20 cellular contexts compared by ENCODE assay signal in genomic region chr15:85558747-85559327, GRCh38.
DNase-seq lines count a peak whose midpoint lies in the region; ATAC-seq lines count a peak whose summit lies in the region.
"Had no signal": no experiment of that assay in that cellular context is flagged by ENCODE, and none has a peak within 500 bp of the region (broad histone marks: within the 10 kb centered on the region; RNA-seq: fewer than 3 reads in every experiment).

No MANE protein-coding gene starts in this region.

- peak; percentile 35 for DNase-seq in activated naive CD4-positive, alpha-beta T cell treated with anti-CD3 and anti-CD28 coated beads for 36 hours
- DNase-seq in activated naive CD4-positive, alpha-beta T cell (lab: John Stamatoyannopoulos, UW) = no peak
- DNase-seq in activated T-helper 1 cell treated with anti-CD3 and anti-CD28 coated beads, Interleukin-12 subunit alpha, Interleukin-12 subunit beta, Interleukin-2, Interleukin-4 antibody, amounts not matched to agents 30 ng/mL and 10 ng/mL and 1 ng/mL, durations not matched to agents 14 hours and 24 hours and 36 hours (ENCODE audit: low spot score) = no peak
- no peak for DNase-seq in left ventricle myocardium superior
- DNase-seq: ACHN; C1 segment of cervical spinal cord; head of caudate nucleus; IMR-90; NCI-H2107; NCI-H524 treated with DMSO at 0.1 percent for 48 hours; pancreas; right lobe of liver; RPMI8226; stimulated activated CD4-positive, alpha-beta T cell treated with anti-CD3 and anti-CD28 coated beads, Interleukin-15, amount 100 ng/mL, for 24 hours; testis had no signal

- peaks cover 52% of the 10 kb centered on the region for H3K4me1 Mint-ChIP-seq in activated naive CD4-positive, alpha-beta T cell treated with anti-CD3 and anti-CD28 coated beads for 36 hours (ENCODE audit: low read depth)
- H3K4me1 Mint-ChIP-seq in activated T-helper 1 cell treated with anti-CD3 and anti-CD28 coated beads, Interleukin-12 subunit alpha, Interleukin-12 subunit beta, Interleukin-2, Interleukin-4 antibody, amounts not matched to agents 30 ng/mL and 10 ng/mL and 1 ng/mL, durations not matched to agents 14 hours and 24 hours and 36 hours (ENCODE audit: low read depth) = peaks cover 58% of the 10 kb centered on the region
- H3K4me1 Mint-ChIP-seq in stimulated activated naive CD8-positive, alpha-beta T cell treated with anti-CD3 and anti-CD28 coated beads, Interleukin-15, Interleukin-2, amounts not matched to agents 100 ng/mL and 50 ng/mL, for 24 hours (ENCODE audit: low read depth) = peaks cover 64% of the 10 kb centered on the region

- H3K9me3 Mint-ChIP-seq in activated naive CD4-positive, alpha-beta T cell treated with anti-CD3 and anti-CD28 coated beads for 36 hours = no peaks in the 10 kb centered on the region
- no peaks in the 10 kb centered on the region for H3K9me3 Mint-ChIP-seq in activated T-helper 1 cell treated with anti-CD3 and anti-CD28 coated beads, Interleukin-12 subunit alpha, Interleukin-12 subunit beta, Interleukin-2, Interleukin-4 antibody, amounts not matched to agents 30 ng/mL and 10 ng/mL and 1 ng/mL, durations not matched to agents 14 hours and 24 hours and 36 hours
- no peaks in the 10 kb centered on the region for H3K9me3 Mint-ChIP-seq in stimulated activated naive CD8-positive, alpha-beta T cell treated with anti-CD3 and anti-CD28 coated beads, Interleukin-15, Interleukin-2, amounts not matched to agents 100 ng/mL and 50 ng/mL, for 24 hours

- peak overlapping the region; percentile 5 for H3K4me3 Mint-ChIP-seq in activated naive CD4-positive, alpha-beta T cell treated with anti-CD3 and anti-CD28 coated beads for 36 hours
- peak overlapping the region; percentile 19 for H3K4me3 Mint-ChIP-seq in activated T-helper 1 cell treated with anti-CD3 and anti-CD28 coated beads, Interleukin-12 subunit alpha, Interleukin-12 subunit beta, Interleukin-2, Interleukin-4 antibody, amounts not matched to agents 30 ng/mL and 10 ng/mL and 1 ng/mL, durations not matched to agents 14 hours and 24 hours and 36 hours
- H3K4me3 Mint-ChIP-seq in stimulated activated naive CD8-positive, alpha-beta T cell treated with anti-CD3 and anti-CD28 coated beads, Interleukin-15, Interleukin-2, amounts not matched to agents 100 ng/mL and 50 ng/mL, for 24 hours = peak overlapping the region; percentile 44

- ATAC-seq in left ventricle myocardium superior (peak; percentile 27), GM21619 (IDR thresholded peaks at IDR 0.05; ENCODE audit: unreplicated experiment) (no peak), HG03565 (IDR thresholded peaks at IDR 0.05; ENCODE audit: unreplicated experiment) (no peak), HG03439 (IDR thresholded peaks at IDR 0.05; ENCODE audit: unreplicated experiment) (no peak)
- ATAC-seq: pancreas, right lobe of liver, SK-N-SH treated with all-trans-retinoic acid at 6 μM for 48 hours had no signal

- CTCF ChIA-PET in activated naive CD4-positive, alpha-beta T cell treated with anti-CD3 and anti-CD28 coated beads for 36 hours (lab: Charles Lee) = interaction anchor here (0.7 to 2.4 kb wide), 4 partner anchors 15 to 64 kb away, joined by 3 to 11 read pairs (median 4); no protein-coding TSS in a partner anchor

- intact Hi-C loops in activated naive CD4-positive, alpha-beta T cell treated with anti-CD3 and anti-CD28 coated beads for 36 hours (cut with micrococcal nuclease) = no loop called here
- intact Hi-C loops in activated T-helper 1 cell treated with anti-CD3 and anti-CD28 coated beads, Interleukin-12 subunit alpha, Interleukin-12 subunit beta, Interleukin-2, Interleukin-4 antibody, amounts not matched to agents 30 ng/mL and 10 ng/mL and 1 ng/mL, durations not matched to agents 14 hours and 24 hours and 36 hours (cut with micrococcal nuclease) = loop anchor here (1.0 kb wide), 1 partner anchor 24 kb away; no protein-coding TSS in a partner anchor
- intact Hi-C loops in left ventricle myocardium superior (cut with micrococcal nuclease) = no loop called here

- peaks cover 6% of the 10 kb centered on the region for H3K36me3 Mint-ChIP-seq in activated naive CD4-positive, alpha-beta T cell treated with anti-CD3 and anti-CD28 coated beads for 36 hours (ENCODE audit: low read depth)
- H3K36me3 Mint-ChIP-seq in activated T-helper 1 cell treated with anti-CD3 and anti-CD28 coated beads, Interleukin-12 subunit alpha, Interleukin-12 subunit beta, Interleukin-2, Interleukin-4 antibody, amounts not matched to agents 30 ng/mL and 10 ng/mL and 1 ng/mL, durations not matched to agents 14 hours and 24 hours and 36 hours (ENCODE audit: low read depth) = peaks cover 8% of the 10 kb centered on the region
- peaks cover 21% of the 10 kb centered on the region for H3K36me3 Mint-ChIP-seq in stimulated activated naive CD8-positive, alpha-beta T cell treated with anti-CD3 and anti-CD28 coated beads, Interleukin-15, Interleukin-2, amounts not matched to agents 100 ng/mL and 50 ng/mL, for 24 hours (ENCODE audit: low read depth)

- peak overlapping the region; percentile 54 for H3K27ac Mint-ChIP-seq in activated naive CD4-positive, alpha-beta T cell treated with anti-CD3 and anti-CD28 coated beads for 36 hours
- peak overlapping the region; percentile 61 for H3K27ac Mint-ChIP-seq in activated T-helper 1 cell treated with anti-CD3 and anti-CD28 coated beads, Interleukin-12 subunit alpha, Interleukin-12 subunit beta, Interleukin-2, Interleukin-4 antibody, amounts not matched to agents 30 ng/mL and 10 ng/mL and 1 ng/mL, durations not matched to agents 14 hours and 24 hours and 36 hours
- peak overlapping the region; percentile 43 for H3K27ac Mint-ChIP-seq in stimulated activated naive CD8-positive, alpha-beta T cell treated with anti-CD3 and anti-CD28 coated beads, Interleukin-15, Interleukin-2, amounts not matched to agents 100 ng/mL and 50 ng/mL, for 24 hours

- H3K27me3 Mint-ChIP-seq in activated naive CD4-positive, alpha-beta T cell treated with anti-CD3 and anti-CD28 coated beads for 36 hours (ENCODE audit: low read depth) = no peaks in the 10 kb centered on the region
- H3K27me3 Mint-ChIP-seq in activated T-helper 1 cell treated with anti-CD3 and anti-CD28 coated beads, Interleukin-12 subunit alpha, Interleukin-12 subunit beta, Interleukin-2, Interleukin-4 antibody, amounts not matched to agents 30 ng/mL and 10 ng/mL and 1 ng/mL, durations not matched to agents 14 hours and 24 hours and 36 hours (ENCODE audit: insufficient read depth) = no peaks in the 10 kb centered on the region
- H3K27me3 Mint-ChIP-seq in stimulated activated naive CD8-positive, alpha-beta T cell treated with anti-CD3 and anti-CD28 coated beads, Interleukin-15, Interleukin-2, amounts not matched to agents 100 ng/mL and 50 ng/mL, for 24 hours = no peaks in the 10 kb centered on the region
